In genomic region chr7:156080046-156080445, GRCh38 we compare ENCODE assay signal across 31 cellular contexts.
"Had no signal": no experiment of that assay in that cellular context is flagged by ENCODE, and none has a peak within 500 bp of the region (broad histone marks: within the 10 kb centered on the region; RNA-seq: fewer than 3 reads in every experiment).

No MANE protein-coding gene starts in this region.

- H3K9me3 ChIP-seq: ascending aorta, gastrocnemius medialis had no signal

- H3K4me3 Mint-ChIP-seq: activated B cell treated with CpG ODN at 0.5 μM for 24 hours; activated CD8-positive, alpha-beta T cell treated with anti-CD3 and anti-CD28 coated beads for 36 hours; activated naive CD8-positive, alpha-beta T cell; activated T-cell treated with anti-CD3 and anti-CD28 coated beads, Interleukin-2, amount 50 U/mL, for 4 hours; activated T-helper 17 cell treated with anti-CD3 and anti-CD28 coated beads, Interleukin-2, amount 50 U/mL, for 72 hours; brain; central memory CD8-positive, alpha-beta T cell; dendritic cell treated with granulocyte-macrophage colony-stimulating factor and Interleukin-4, amounts not matched to agents 40 ng/mL and 50 ng/mL, for 4 days; endodermal cell; T-helper 17 cell; T-helper 2 cell treated with Interferon-gamma antibody and Interleukin-4, amounts not matched to agents 5 μg/mL and 100 μg/mL, for 36 hours had no signal

- H3K36me3 ChIP-seq: ascending aorta, gastrocnemius medialis, WERI-Rb-1 had no signal

- H3K27ac Mint-ChIP-seq: activated B cell treated with CpG ODN at 0.5 μM for 24 hours; activated CD8-positive, alpha-beta T cell treated with anti-CD3 and anti-CD28 coated beads for 36 hours; activated naive CD8-positive, alpha-beta T cell; activated T-helper 17 cell treated with anti-CD3 and anti-CD28 coated beads, Interleukin-2, amount 50 U/mL, for 72 hours; dendritic cell treated with granulocyte-macrophage colony-stimulating factor and Interleukin-4, amounts not matched to agents 40 ng/mL and 50 ng/mL, for 4 days; endodermal cell; T-helper 17 cell; T-helper 2 cell treated with Interferon-gamma antibody and Interleukin-4, amounts not matched to agents 5 μg/mL and 100 μg/mL, for 36 hours had no signal

- ATAC-seq: activated CD4-positive, CD25-positive, alpha-beta regulatory T cell treated with anti-CD3 and anti-CD28 coated beads, Interleukin-2, amount 50 U/mL, for 24 hours; activated CD8-positive, alpha-beta T cell treated with anti-CD3 and anti-CD28 coated beads for 36 hours; activated T-cell treated with anti-CD3 and anti-CD28 coated beads, Interleukin-2, amount 50 U/mL, for 4 hours; activated T-helper 17 cell treated with anti-CD3 and anti-CD28 coated beads, Interleukin-2, amount 50 U/mL, for 72 hours; esophagus mucosa; gastrocnemius medialis; T-helper 17 cell had no signal

- H3K27ac ChIP-seq: ascending aorta, coronary artery, dorsolateral prefrontal cortex, gastrocnemius medialis, WERI-Rb-1 had no signal

- H3K27me3 Mint-ChIP-seq: activated naive CD8-positive, alpha-beta T cell had no signal

- H3K9me3 Mint-ChIP-seq: activated B cell treated with CpG ODN at 0.5 μM for 24 hours; activated CD8-positive, alpha-beta T cell treated with anti-CD3 and anti-CD28 coated beads for 36 hours; activated T-cell treated with anti-CD3 and anti-CD28 coated beads, Interleukin-2, amount 50 U/mL, for 4 hours; activated T-helper 17 cell treated with anti-CD3 and anti-CD28 coated beads, Interleukin-2, amount 50 U/mL, for 72 hours; central memory CD8-positive, alpha-beta T cell; dendritic cell treated with granulocyte-macrophage colony-stimulating factor and Interleukin-4, amounts not matched to agents 40 ng/mL and 50 ng/mL, for 4 days; T-helper 2 cell treated with Interferon-gamma antibody and Interleukin-4, amounts not matched to agents 5 μg/mL and 100 μg/mL, for 36 hours had no signal

- H3K36me3 Mint-ChIP-seq: activated naive CD8-positive, alpha-beta T cell; brain had no signal

- DNase-seq: activated B cell treated with CpG ODN at 0.5 μM for 24 hours; activated CD4-positive, alpha-beta T cell treated with anti-CD3 and anti-CD28 coated beads for 48 hours; activated CD4-positive, alpha-beta T cell treated with anti-CD3 and anti-CD28 coated beads, Interleukin-2, amount 50 U/mL, for 1 hour; activated CD4-positive, alpha-beta T cell treated with anti-CD3 and anti-CD28 coated beads, Interleukin-2, amount 50 U/mL, for 48 hours; activated CD8-positive, alpha-beta memory T cell treated with anti-CD3 and anti-CD28 coated beads for 24 hours; activated CD8-positive, alpha-beta T cell treated with anti-CD3 and anti-CD28 coated beads for 36 hours; activated effector memory CD4-positive, alpha-beta T cell treated with Interleukin-2 at 50 U/mL for 16 hours; activated gamma-delta T cell treated with Interleukin-2 at 50 U/mL for 16 hours; activated naive CD4-positive, alpha-beta T cell treated with anti-CD3 and anti-CD28 coated beads, Interleukin-2, amount 50 U/mL, for 16 hours; activated naive CD4-positive, alpha-beta T cell treated with Interleukin-2 at 50 U/mL for 16 hours; activated T-cell treated with anti-CD3 and anti-CD28 coated beads, Interleukin-2, amount 50 U/mL, for 4 hours; amygdala; dorsolateral prefrontal cortex; effector memory CD4-positive, alpha-beta T cell; endodermal cell; foreskin fibroblast; gastrocnemius medialis; T-helper 1 cell; T-helper 17 cell; T1000; WERI-Rb-1 had no signal

- H3K4me1 ChIP-seq: ascending aorta, gastrocnemius medialis had no signal

- H3K27me3 ChIP-seq: ascending aorta, gastrocnemius medialis had no signal

- H3K4me3 ChIP-seq: ascending aorta, coronary artery, dorsolateral prefrontal cortex, gastrocnemius medialis had no signal

- H3K4me1 Mint-ChIP-seq: activated B cell treated with CpG ODN at 0.5 μM for 24 hours; activated T-helper 17 cell treated with anti-CD3 and anti-CD28 coated beads, Interleukin-2, amount 50 U/mL, for 72 hours; central memory CD8-positive, alpha-beta T cell; endodermal cell; T-helper 17 cell had no signal
